8 cellular contexts compared by ENCODE assay signal in the genomic region with DNA sequence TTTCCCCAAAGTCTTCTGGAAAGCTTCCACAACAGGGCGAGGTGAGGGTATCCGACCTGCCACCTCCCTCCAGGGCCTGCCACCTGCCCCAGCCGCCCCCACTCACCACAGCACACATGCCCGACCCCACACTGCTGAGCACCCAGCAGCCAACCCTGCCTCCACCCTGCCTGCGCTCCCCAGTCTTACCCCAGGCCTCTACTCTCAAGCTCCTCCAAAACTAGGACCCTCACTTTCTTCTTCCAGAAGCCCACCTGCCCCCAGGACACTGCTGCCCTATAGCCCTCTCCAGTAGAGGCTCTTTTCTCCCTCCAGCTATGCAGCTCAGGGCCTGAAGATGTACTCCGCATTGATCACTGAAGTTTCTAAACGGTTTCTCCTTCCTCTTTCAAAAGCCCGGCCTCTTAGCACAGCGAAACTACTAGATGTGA.
DNase-seq lines count a peak whose midpoint lies in the region; ATAC-seq, FAIRE-seq and TF ChIP-seq lines count a peak whose summit lies in the region.

No MANE protein-coding gene starts in this region.

- peak overlapping the region; percentile 32; the same call in 1 of the 2 replicates for H2BK12ac ChIP-seq in H1 (ENCODE audit: low read depth, low read length)

- DNase-seq in H1 (ENCODE audit: low read depth in 1 of 2, low spot score in 2 of 2) (no peak), endothelial cell (ENCODE audit: low spot score) (no peak), pons (ENCODE audit: low spot score) (no peak)
- DNase-seq in stimulated activated naive B cell treated with anti-CD40 and anti-IgM and Interleukin-4, amounts not matched to agents 10 μg/mL and 1 μg/mL and 100 μg/mL, for 72 hours, result no peak

- no peak overlapping the region for H4K91ac ChIP-seq in H1 (replicated peaks; ENCODE audit: insufficient read length, low read length)

- no peak overlapping the region for H3K4ac ChIP-seq in H1 (replicated peaks; ENCODE audit: insufficient read length, low read depth, low read length)

- H2BK120ac ChIP-seq in H1 (replicated peaks; ENCODE audit: low read depth, low read length), result no peak overlapping the region

- H3K9me3 Mint-ChIP-seq in stimulated activated naive B cell treated with anti-CD40 and anti-IgM and Interleukin-4, amounts not matched to agents 10 μg/mL and 1 μg/mL and 100 μg/mL, for 72 hours, result no peaks in the 10 kb centered on the region
- H3K9me3 Mint-ChIP-seq in endothelial cell (ENCODE audit: unreplicated experiment), result no peaks in the 10 kb centered on the region

- H3K4me3 ChIP-seq in HUES6 (ENCODE audit: low read depth, low read length) (peak overlapping the region; percentile 53; the same call in 1 of the 2 replicates), H1 (ENCODE audit: extremely low read depth in 1 of 4, insufficient read depth in 2 of 4, low read depth in 3 of 4, low read length in 4 of 4) (peak overlapping the region in 1 of 4 experiments; percentile 61; a peak in 2 of 8 replicates)

- H2AFZ ChIP-seq in H1 (ENCODE audit: low read length), result no peak overlapping the region

- H3K4me2 ChIP-seq in H1 (ENCODE audit: insufficient read depth in 1 of 2, low read depth in 2 of 2, low read length in 2 of 2), result peak overlapping the region; percentile 81

- no peak for TF ChIP-seq RAD21 in H1 (IDR thresholded peaks at IDR 0.05 in 1 of 2, conservative IDR thresholded peaks at IDR 0.05 in 1 of 2; ENCODE audit: low read depth in 2 of 2, low read length in 2 of 2)

- WGBS in H1 (ENCODE audit: extremely low coverage in 1 of 2, insufficient coverage in 1 of 2, insufficient read length in 1 of 2, insufficient replicate concordance in 2 of 2, low coverage in 1 of 2, low lambda C conversion rate in 2 of 2, missing lambda C conversion rate in 1 of 2), 2 experiments, result 70% methylated on average over 9 of the region's 9 CpGs; no CpG with 5 or more reads in 1 of the 2 experiments

- peaks cover 10% of the 10 kb centered on the region; the same call in 1 of the 2 replicates for H3K23me2 ChIP-seq in H1 (ENCODE audit: low read depth, low read length)

- POLR2A ChIA-PET in H1 (lab: Charles Lee; ENCODE audit: partially characterized antibody), result interaction anchor here (0.7 to 1.7 kb wide), 2 partner anchors 12 to 19 kb away, joined by 3 to 4 read pairs; no protein-coding TSS in a partner anchor

- no peak overlapping the region for H4K5ac ChIP-seq in H1 (ENCODE audit: insufficient read length, low read depth, low read length)

- H3K36me3 ChIP-seq in HUES6 (ENCODE audit: control insufficient read depth, insufficient read depth, low read length) (no peaks in the 10 kb centered on the region), H1 (ENCODE audit: control insufficient read depth in 2 of 4, insufficient read depth in 4 of 4, low read length in 3 of 4) (no peaks in the 10 kb centered on the region)

- FAIRE-seq in H1 (lab: Jason Lieb, UNC), result no peak

- H3K27me3 ChIP-seq in HUES6 (ENCODE audit: control insufficient read depth, insufficient read depth, low read length), result peaks cover 44% of the 10 kb centered on the region; the same call in 1 of the 2 replicates
- H3K27me3 ChIP-seq in H1 (replicated peaks in 1 of 4; ENCODE audit: control insufficient read depth in 3 of 4, extremely low read depth in 1 of 4, insufficient read depth in 3 of 4, low read length in 3 of 4), result peaks cover 1 to 52% (median 38%) of the 10 kb centered on the region in 4 experiments

- no peak overlapping the region for H2BK15ac ChIP-seq in H1 (ENCODE audit: low read length)

- no peaks in the 10 kb centered on the region for H3K79me2 ChIP-seq in H1 (ENCODE audit: control insufficient read depth in 1 of 2, insufficient read depth in 2 of 2, low read length in 2 of 2)

- CTCF ChIA-PET in H1 (lab: Charles Lee; ENCODE audit: partially characterized antibody), result interaction anchor here (0.5 to 1.4 kb wide), 3 partner anchors 12 to 270 kb away, joined by 3 to 6 read pairs (median 3); no protein-coding TSS in a partner anchor

- no peak overlapping the region for H2BK20ac ChIP-seq in H1 (ENCODE audit: low read length)

- TF ChIP-seq CTCF in H1 (IDR thresholded peaks at IDR 0.05; ENCODE audit: control extremely low read depth in 1 of 3, insufficient read depth in 1 of 3, low read depth in 1 of 3, low read length in 3 of 3) (no peak), endothelial cell (IDR thresholded peaks at IDR 0.05; ENCODE audit: unreplicated experiment) (no peak)

- H3K9me3 ChIP-seq in HUES6 (ENCODE audit: control insufficient read depth, insufficient read depth, low read depth, low read length), result no peaks in the 10 kb centered on the region
- no peaks in the 10 kb centered on the region for H3K9me3 ChIP-seq in H1 (ENCODE audit: insufficient read depth in 2 of 2, low read depth in 1 of 2, low read length in 1 of 2)

- H2BK5ac ChIP-seq in H1 (ENCODE audit: low read depth, low read length), result no peak overlapping the region

- TF ChIP-seq POLR2A in H1 (IDR thresholded peaks at IDR 0.05; ENCODE audit: control extremely low read depth in 1 of 2, low read depth in 2 of 2, low read length in 2 of 2), result no peak

- H3K36me3 Mint-ChIP-seq in stimulated activated naive B cell treated with anti-CD40 and anti-IgM and Interleukin-4, amounts not matched to agents 10 μg/mL and 1 μg/mL and 100 μg/mL, for 72 hours, result peaks cover under 1 to 7% of the 10 kb centered on the region in 2 donors
- H3K36me3 Mint-ChIP-seq in endothelial cell (ENCODE audit: low read depth, unreplicated experiment), result peaks cover 4% of the 10 kb centered on the region

- H3K27ac Mint-ChIP-seq in stimulated activated naive B cell treated with anti-CD40 and anti-IgM and Interleukin-4, amounts not matched to agents 10 μg/mL and 1 μg/mL and 100 μg/mL, for 72 hours, result no peak overlapping the region
- H3K27ac Mint-ChIP-seq in endothelial cell (ENCODE audit: unreplicated experiment), result no peak overlapping the region

- peaks cover 43% of the 10 kb centered on the region for H3K4me1 ChIP-seq in HUES6 (ENCODE audit: control insufficient read depth, insufficient read depth, low read length)
- H3K4me1 ChIP-seq in H1 (replicated peaks in 1 of 4; ENCODE audit: control insufficient read depth in 3 of 4, insufficient read depth in 4 of 4, low read length in 3 of 4), result peaks cover 5 to 30% (median 18%) of the 10 kb centered on the region in 4 experiments

- H4K8ac ChIP-seq in H1 (ENCODE audit: extremely low read depth, insufficient read depth, low read length), result no peak overlapping the region

- no peak overlapping the region for H3K56ac ChIP-seq in H1 (replicated peaks; ENCODE audit: insufficient read length, low read depth, low read length)

- H3K27ac ChIP-seq in HUES6 (ENCODE audit: low read depth, low read length) (no peak overlapping the region), H1 (ENCODE audit: low read depth, low read length) (no peak overlapping the region)

- ATAC-seq in GM18907 (IDR thresholded peaks at IDR 0.05; ENCODE audit: unreplicated experiment) (peak; percentile 32), HG03378 (IDR thresholded peaks at IDR 0.05; ENCODE audit: unreplicated experiment) (no peak), GM21619 (IDR thresholded peaks at IDR 0.05; ENCODE audit: unreplicated experiment) (no peak)
- peak; percentile 45 to 49 for ATAC-seq in stimulated activated naive B cell treated with anti-CD40 and anti-IgM and Interleukin-4, amounts not matched to agents 10 μg/mL and 1 μg/mL and 100 μg/mL, for 72 hours (replicated peaks)

- no peak overlapping the region for H2AK5ac ChIP-seq in H1 (ENCODE audit: low read depth, low read length)

- no peak overlapping the region for H3K23ac ChIP-seq in H1 (ENCODE audit: insufficient read length)

- H3K79me1 ChIP-seq in H1 (ENCODE audit: low read depth, low read length), result no peaks in the 10 kb centered on the region

- no peak overlapping the region for H3K4me3 Mint-ChIP-seq in stimulated activated naive B cell treated with anti-CD40 and anti-IgM and Interleukin-4, amounts not matched to agents 10 μg/mL and 1 μg/mL and 100 μg/mL, for 72 hours
- H3K4me3 Mint-ChIP-seq in endothelial cell (ENCODE audit: unreplicated experiment), result no peak overlapping the region

- H3K18ac ChIP-seq in H1 (ENCODE audit: extremely low read depth, low read length), result no peak overlapping the region

- H3K27me3 Mint-ChIP-seq in stimulated activated naive B cell treated with anti-CD40 and anti-IgM and Interleukin-4, amounts not matched to agents 10 μg/mL and 1 μg/mL and 100 μg/mL, for 72 hours, result no peaks in the 10 kb centered on the region
- H3K27me3 Mint-ChIP-seq in endothelial cell (ENCODE audit: unreplicated experiment), result peaks cover 3% of the 10 kb centered on the region

- no peak overlapping the region for H3K14ac ChIP-seq in H1 (ENCODE audit: insufficient read length)

- peaks cover 15 to 27% of the 10 kb centered on the region in 2 donors for H3K4me1 Mint-ChIP-seq in stimulated activated naive B cell treated with anti-CD40 and anti-IgM and Interleukin-4, amounts not matched to agents 10 μg/mL and 1 μg/mL and 100 μg/mL, for 72 hours
- peaks cover 12% of the 10 kb centered on the region for H3K4me1 Mint-ChIP-seq in endothelial cell (ENCODE audit: unreplicated experiment)

- no peak for TF ChIP-seq EP300 in H1 (IDR thresholded peaks at IDR 0.05; ENCODE audit: borderline replicate concordance in 1 of 2, low read depth in 2 of 2, low read length in 2 of 2)

- H4K20me1 ChIP-seq in H1 (replicated peaks in 1 of 2; ENCODE audit: control insufficient read depth in 1 of 2, insufficient read depth in 2 of 2, low read length in 2 of 2), result no peaks in the 10 kb centered on the region

- no peak overlapping the region for H3K9ac ChIP-seq in HUES6 (ENCODE audit: low read length)
- H3K9ac ChIP-seq in H1 (replicated peaks in 1 of 4; ENCODE audit: extremely low read depth in 1 of 4, low read depth in 3 of 4, low read length in 3 of 4), result no peak overlapping the region

Comparison
In these comparisons a context has a peak if more than half of its experiments do, and no peak if none do; other contexts are left out.
1. ATAC-seq: peak in GM18907 (single experiment) and stimulated activated naive B cell treated with anti-CD40 and anti-IgM and Interleukin-4, amounts not matched to agents 10 μg/mL and 1 μg/mL and 100 μg/mL, for 72 hours (2 of 2); none in HG03378 (single experiment) and GM21619 (single experiment).